In the genomic region with DNA sequence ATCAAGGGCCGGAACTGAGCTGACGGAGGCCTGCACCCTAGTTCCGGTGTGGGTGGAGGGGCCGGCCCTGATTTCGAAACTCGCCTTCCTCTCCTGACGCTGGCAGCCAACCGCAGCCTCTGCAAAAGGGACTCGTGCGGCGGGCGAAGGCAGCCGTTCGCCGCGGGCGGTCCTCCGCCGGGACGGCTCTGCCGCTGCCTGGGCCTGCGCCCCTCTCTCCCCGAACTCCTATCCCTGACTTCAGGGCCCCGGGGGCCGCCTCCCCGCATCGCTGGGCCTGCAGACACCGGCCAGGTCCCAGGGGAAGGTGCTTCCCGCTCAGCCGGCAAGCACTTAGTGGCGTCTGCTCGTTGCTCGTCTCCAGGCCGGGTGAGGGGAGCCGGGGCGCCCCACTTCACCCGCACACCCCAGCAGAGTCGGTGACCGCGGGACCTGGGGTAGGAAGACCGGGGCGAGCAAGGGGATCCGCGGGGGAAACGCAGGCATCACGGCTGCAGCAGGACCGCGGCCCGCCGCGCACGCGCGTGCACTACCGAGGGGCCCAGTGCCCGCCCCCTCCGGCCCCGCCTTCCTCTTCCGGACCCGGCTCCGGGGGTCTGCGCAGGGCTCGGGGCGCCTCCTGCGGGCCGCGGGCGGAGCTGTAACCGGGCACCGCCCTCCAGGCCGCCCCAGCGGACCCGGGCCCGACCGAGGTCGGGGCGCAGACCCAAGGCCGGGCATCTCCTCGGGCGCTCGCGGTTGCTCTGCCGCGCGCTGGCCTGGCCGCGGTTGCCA, we compare ENCODE assay signal across 8 cellular contexts. TPM values are rescaled to one million over a fixed set of nuclear protein-coding genes. Genes with fewer than 3 reads are reported as not detected.
DNase-seq lines count a peak whose midpoint lies in the region; ATAC-seq and TF ChIP-seq lines count a peak whose summit lies in the region.

No MANE protein-coding gene starts in this region.

- H2BK12ac ChIP-seq in trophoblast cell (ENCODE audit: low read length), result no peak overlapping the region

- peak overlapping the region; percentile 78 for H3K27ac ChIP-seq in cardiac muscle cell
- peak overlapping the region; percentile 91 for H3K27ac ChIP-seq in trophoblast cell (ENCODE audit: low read depth, low read length)
- H3K27ac ChIP-seq in transverse colon, result peak overlapping the region; percentile 91 to 100 (median 98)

- H3K4ac ChIP-seq in trophoblast cell (ENCODE audit: low read depth, low read length), result peak overlapping the region; percentile 90

- peak overlapping the region; percentile 68 for H2AFZ ChIP-seq in trophoblast cell (ENCODE audit: insufficient read depth, low read length, poor library complexity)

- DNase-seq in HFF-Myc (ENCODE audit: extremely low read depth, low read depth), result peak; percentile 35
- peak; percentile 93 for DNase-seq in MV-4-11 (lab: John Stamatoyannopoulos, UW)
- peak; percentile 96 for DNase-seq in activated naive CD8-positive, alpha-beta T cell treated with anti-CD3 and anti-CD28 coated beads, Interleukin-2, amount 10 ng/mL, durations not matched to agents 7 days and 5 days
- peak; percentile 94 to 97 for DNase-seq in cardiac muscle cell (ENCODE audit: low read depth in 1 of 2, low spot score in 1 of 2)
- DNase-seq in trophoblast cell, result peak; percentile 73 to 76
- DNase-seq in transverse colon, result peak; percentile 92

- no peak overlapping the region for H3K23ac ChIP-seq in trophoblast cell (ENCODE audit: low read length)

- peak overlapping the region; percentile 98 for H3K4me2 ChIP-seq in trophoblast cell (ENCODE audit: low read length)

- TF ChIP-seq CTCF in HFF-Myc (IDR thresholded peaks at IDR 0.05; ENCODE audit: low read depth, low read length, missing control alignments) (peak; percentile 25), cardiac muscle cell (IDR thresholded peaks at IDR 0.05; ENCODE audit: low read depth, low read length) (peak; percentile 34), transverse colon (IDR thresholded peaks at IDR 0.05) (peak in 2 of 5 experiments; percentile 29 to 42)

- H3K14ac ChIP-seq in trophoblast cell (ENCODE audit: low read length), result peak overlapping the region; percentile 91

- peaks cover 13% of the 10 kb centered on the region for H3K79me1 ChIP-seq in trophoblast cell (ENCODE audit: low read length)

- H3K4me1 Mint-ChIP-seq in activated naive CD8-positive, alpha-beta T cell treated with anti-CD3 and anti-CD28 coated beads, Interleukin-2, amount 10 ng/mL, durations not matched to agents 7 days and 5 days, result peaks cover 40% of the 10 kb centered on the region

- POLR2A ChIA-PET in activated naive CD8-positive, alpha-beta T cell treated with anti-CD3 and anti-CD28 coated beads, Interleukin-2, amount 10 ng/mL, durations not matched to agents 7 days and 5 days (lab: Charles Lee), result interaction anchor here (0.5 to 7.3 kb wide), 26 partner anchors 10 to 195 kb away, joined by 3 to 190 read pairs (median 5); a partner anchor contains a TSS

- peak overlapping the region; percentile 84 for H4K91ac ChIP-seq in trophoblast cell (ENCODE audit: low read depth, low read length)

- TF ChIP-seq POLR2A in GM10847 (IDR thresholded peaks at IDR 0.05; ENCODE audit: extremely low read depth, insufficient read length), result peak; percentile 83
- peak; percentile 70 for TF ChIP-seq POLR2A in transverse colon (IDR thresholded peaks at IDR 0.05)

- peak; percentile 83 for ATAC-seq in SK-N-SH treated with all-trans-retinoic acid at 6 μM for 48 hours
- peak; percentile 68 for ATAC-seq in activated naive CD8-positive, alpha-beta T cell treated with anti-CD3 and anti-CD28 coated beads, Interleukin-2, amount 10 ng/mL, durations not matched to agents 7 days and 5 days (ENCODE audit: low read depth)

- H4K12ac ChIP-seq in trophoblast cell (ENCODE audit: low read depth, low read length), result peak overlapping the region; percentile 96

- H3K4me3 Mint-ChIP-seq in activated naive CD8-positive, alpha-beta T cell treated with anti-CD3 and anti-CD28 coated beads, Interleukin-2, amount 10 ng/mL, durations not matched to agents 7 days and 5 days, result peak overlapping the region; percentile 79

- in situ Hi-C loops in transverse colon (cut with MboI; ENCODE audit: low pct_ligation_motif_present in 1 of 4, low pct_unique_long_range_greater_than_20kb in 1 of 4, low sequenced_read_pairs in 3 of 4), result no loop called here

- H3K4me3 ChIP-seq in HFF-Myc (replicated peaks; ENCODE audit: low read depth, low read length) (peak overlapping the region; percentile 52), cardiac muscle cell (peak overlapping the region; percentile 56), trophoblast cell (ENCODE audit: low read depth, low read length) (peak overlapping the region; percentile 91), transverse colon (peak overlapping the region; percentile 48 to 77 (median 72))

- no peaks in the 10 kb centered on the region for H3K27me3 Mint-ChIP-seq in activated naive CD8-positive, alpha-beta T cell treated with anti-CD3 and anti-CD28 coated beads, Interleukin-2, amount 10 ng/mL, durations not matched to agents 7 days and 5 days

- H3K4me1 ChIP-seq in cardiac muscle cell (ENCODE audit: low read depth) (peaks cover 15% of the 10 kb centered on the region), trophoblast cell (ENCODE audit: control insufficient read depth in 1 of 2, insufficient read depth in 2 of 2, low read length in 2 of 2) (peaks cover 13 to 17% of the 10 kb centered on the region in 2 experiments), transverse colon (peaks cover 22 to 43% (median 33%) of the 10 kb centered on the region in 4 donors)

- intact Hi-C loops in transverse colon (cut with DNase I; ENCODE audit: low total_unique reads), result no loop called here

- peak overlapping the region; percentile 97 for H3K18ac ChIP-seq in trophoblast cell (ENCODE audit: low read length)

- H4K8ac ChIP-seq in trophoblast cell (ENCODE audit: low read depth, low read length), result peak overlapping the region; percentile 92

- H3K9me3 ChIP-seq in cardiac muscle cell (ENCODE audit: low read depth) (no peaks in the 10 kb centered on the region), trophoblast cell (ENCODE audit: insufficient read depth, low read depth, low read length) (peaks cover 3% of the 10 kb centered on the region), transverse colon (no peaks in the 10 kb centered on the region)

- peak overlapping the region; percentile 96 for H3K27ac Mint-ChIP-seq in activated naive CD8-positive, alpha-beta T cell treated with anti-CD3 and anti-CD28 coated beads, Interleukin-2, amount 10 ng/mL, durations not matched to agents 7 days and 5 days

- H3K79me2 ChIP-seq in trophoblast cell (ENCODE audit: control insufficient read depth, insufficient read depth, low read length, poor library complexity), result peaks cover 10% of the 10 kb centered on the region

- TF ChIP-seq EP300 in transverse colon (IDR thresholded peaks at IDR 0.05; ENCODE audit: low read depth), result no peak

- H2BK120ac ChIP-seq in trophoblast cell (ENCODE audit: insufficient read depth, low read length, poor library complexity), result peak overlapping the region; percentile 85

- H3K36me3 Mint-ChIP-seq in activated naive CD8-positive, alpha-beta T cell treated with anti-CD3 and anti-CD28 coated beads, Interleukin-2, amount 10 ng/mL, durations not matched to agents 7 days and 5 days, result peaks cover 25% of the 10 kb centered on the region

- peak overlapping the region; percentile 22 for H2AK5ac ChIP-seq in trophoblast cell (ENCODE audit: low read length)

- no CpG with 5 or more reads among the region's 87 CpGs for WGBS in trophoblast cell (ENCODE audit: extremely low coverage, insufficient coverage, insufficient read length)
- WGBS in transverse colon (ENCODE audit: low coverage in 1 of 2), 2 donors, result 1% methylated on average over 67 of the region's 87 CpGs; no CpG with 5 or more reads in 1 of the 2 donors

- H3K9ac ChIP-seq in trophoblast cell (ENCODE audit: low read length), result peak overlapping the region; percentile 77

- peak overlapping the region; percentile 79 for H2BK5ac ChIP-seq in trophoblast cell (ENCODE audit: low read depth, low read length, poor library complexity)

- H3K36me3 ChIP-seq in cardiac muscle cell (peaks cover 14% of the 10 kb centered on the region), trophoblast cell (ENCODE audit: control insufficient read depth in 1 of 2, insufficient read depth in 2 of 2, low read length in 2 of 2) (peaks cover 54 to 57% of the 10 kb centered on the region in 2 experiments), transverse colon (peaks cover 0 to 28% (median 13%) of the 10 kb centered on the region in 4 donors)

- no peaks in the 10 kb centered on the region for H3K9me3 Mint-ChIP-seq in activated naive CD8-positive, alpha-beta T cell treated with anti-CD3 and anti-CD28 coated beads, Interleukin-2, amount 10 ng/mL, durations not matched to agents 7 days and 5 days

- H3K27me3 ChIP-seq in cardiac muscle cell (no peaks in the 10 kb centered on the region), trophoblast cell (ENCODE audit: insufficient read depth, low read length) (no peaks in the 10 kb centered on the region), transverse colon (no peaks in the 10 kb centered on the region)

TF ChIP-seq in SK-N-SH treated with all-trans-retinoic acid at 6 μM for 48 hours, 23 proteins besides CTCF, POLR2A, EP300 and RAD21 (continues in another document):
- no peak for TF ChIP-seq ZNF565 (CRISPR knock-in tag; conservative IDR thresholded peaks at IDR 0.05; ENCODE audit: low read depth)
- no peak for TF ChIP-seq OSR1 (CRISPR knock-in tag; IDR thresholded peaks at IDR 0.05)

RNA-seq across cellular contexts. Expression of a gene that starts 0.5 kb away (rescaled TPM):
- total RNA-seq in activated naive CD8-positive, alpha-beta T cell treated with anti-CD3 and anti-CD28 coated beads, Interleukin-2, amount 10 ng/mL, durations not matched to agents 7 days and 5 days, result 100 to 1,000 TPM; 185 to 207 TPM
- total RNA-seq in cardiac muscle cell (50.7 and 53.5 TPM in 2 replicates), transverse colon (100 to 1,000 TPM in 1 of 4 donors, 10 to 100 TPM in 3; 19.7 to 194 (median 54.5) TPM)
- polyA plus RNA-seq in cardiac muscle cell, result 39.4 and 47.6 TPM in 2 replicates
- 20.5 and 20.9 TPM in 2 replicates for polyA plus RNA-seq in trophoblast cell (2013)

RNA-seq across cellular contexts. Expression of a gene that starts 14.7 kb away (rescaled TPM):
- total RNA-seq in activated naive CD8-positive, alpha-beta T cell treated with anti-CD3 and anti-CD28 coated beads, Interleukin-2, amount 10 ng/mL, durations not matched to agents 7 days and 5 days, result 10 to 100 TPM; 24.6 to 27.0 TPM
- 18.7 and 39.9 TPM in 2 replicates for total RNA-seq in cardiac muscle cell
- polyA plus RNA-seq in cardiac muscle cell, result 26.7 and 28.0 TPM in 2 replicates
- 85.6 and 93.4 TPM in 2 replicates for polyA plus RNA-seq in trophoblast cell (2013)
- 100 to 1,000 TPM in 2 of 4 donors, 10 to 100 TPM in 2; 73.0 to 174 (median 123) TPM for total RNA-seq in transverse colon

RNA-seq across cellular contexts. Expression of a gene that starts 22.4 kb away (rescaled TPM):
- 100 to 1,000 TPM; 325 to 341 TPM for total RNA-seq in activated naive CD8-positive, alpha-beta T cell treated with anti-CD3 and anti-CD28 coated beads, Interleukin-2, amount 10 ng/mL, durations not matched to agents 7 days and 5 days
- 49.1 and 72.1 TPM in 2 replicates for total RNA-seq in cardiac muscle cell
- polyA plus RNA-seq in cardiac muscle cell, result 62.9 and 85.1 TPM in 2 replicates
- 22.3 and 22.9 TPM in 2 replicates for polyA plus RNA-seq in trophoblast cell (2013)
- total RNA-seq in transverse colon, result 100 to 1,000 TPM; 104 to 294 (median 160) TPM

Comparison
In these comparisons a context has a peak if more than half of its experiments do, and no peak if none do; other contexts are left out.
1. Peak in every context shown above with its lines: DNase-seq, ATAC-seq, H3K4me3 ChIP-seq and H3K27ac ChIP-seq.
2. DNase-seq: peak in every context shown above with its lines; median percentile 96 in activated naive CD8-positive, alpha-beta T cell treated with anti-CD3 and anti-CD28 coated beads, Interleukin-2, amount 10 ng/mL, durations not matched to agents 7 days and 5 days; 96 in cardiac muscle cell; 93 in MV-4-11; 92 in transverse colon; 74 in trophoblast cell; 35 in HFF-Myc.